ENCODE assay signal across 8 cellular contexts in the genomic region with DNA sequence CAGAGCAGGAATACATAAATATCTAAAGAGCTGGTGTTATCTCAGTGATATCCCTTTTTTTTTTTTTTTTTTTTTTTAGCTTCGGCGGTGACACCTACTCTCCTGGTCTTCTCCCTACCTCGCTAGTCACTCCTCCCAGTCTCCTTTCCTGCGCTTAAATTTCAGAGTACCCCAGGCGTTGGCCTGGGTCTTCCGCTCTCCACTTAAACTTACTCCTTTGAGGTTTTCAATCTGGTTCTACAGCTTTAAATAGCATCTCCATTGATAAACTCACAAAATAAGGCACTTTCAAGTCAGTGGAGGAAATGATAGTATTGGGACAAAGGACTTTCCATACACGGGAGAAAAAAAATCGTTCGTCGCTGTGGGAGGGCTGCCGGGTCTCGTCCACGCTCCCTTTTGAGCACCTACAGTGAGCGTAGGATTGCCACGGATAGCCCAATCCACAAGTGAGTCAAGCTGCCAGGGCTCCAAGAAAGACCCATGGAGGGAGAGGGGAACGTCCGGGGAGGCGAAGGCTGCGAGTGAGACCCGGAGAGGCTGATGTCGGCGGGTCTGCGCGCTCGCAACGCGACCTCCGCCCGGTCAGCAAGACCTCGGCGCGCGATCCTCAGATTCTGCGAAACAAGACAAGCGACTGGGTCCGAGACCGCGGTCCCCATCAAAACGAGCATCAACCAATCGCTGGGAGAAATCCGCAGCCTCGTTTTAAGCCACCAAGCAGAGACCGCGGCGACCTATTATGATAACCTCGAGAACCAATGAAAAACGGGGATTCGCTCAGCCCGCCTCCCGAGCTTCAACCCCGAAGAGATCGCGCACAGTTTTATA. TPM values are rescaled to one million over a fixed set of nuclear protein-coding genes. Genes with fewer than 3 reads are reported as not detected.
DNase-seq lines count a peak whose midpoint lies in the region; ATAC-seq and TF ChIP-seq lines count a peak whose summit lies in the region.

No MANE protein-coding gene starts in this region.

- H3K9me3 ChIP-seq in HUES64 (ENCODE audit: insufficient read depth, low read depth, low read length) (no peaks in the 10 kb centered on the region), OCI-LY1 (ENCODE audit: low read length) (no peaks in the 10 kb centered on the region), mononuclear cell (ENCODE audit: low read depth, low read length) (no peaks in the 10 kb centered on the region)

- H3K4me1 ChIP-seq in HUES64 (ENCODE audit: insufficient read depth, low read length) (peaks cover 12% of the 10 kb centered on the region), OCI-LY1 (ENCODE audit: insufficient read depth, low read length, severe bottlenecking) (peaks cover 16% of the 10 kb centered on the region), mononuclear cell (ENCODE audit: insufficient read depth, low read length) (peaks cover 14% of the 10 kb centered on the region)

- H3K36me3 ChIP-seq in HUES64 (ENCODE audit: insufficient read depth, low read length) (peaks cover 33% of the 10 kb centered on the region), OCI-LY1 (ENCODE audit: insufficient read depth, low read length) (peaks cover 35% of the 10 kb centered on the region)

- no peaks in the 10 kb centered on the region for H3F3A ChIP-seq in OCI-LY1 (ENCODE audit: insufficient read depth, low read length)

- H3K27ac ChIP-seq in HUES64 (ENCODE audit: low read depth, low read length) (peak overlapping the region; percentile 100), OCI-LY1 (ENCODE audit: low read depth, low read length, poor library complexity, severe bottlenecking) (peak overlapping the region; percentile 88)

- peaks cover 13% of the 10 kb centered on the region for H3K79me2 ChIP-seq in OCI-LY1 (ENCODE audit: insufficient read depth, low read length)

- in situ Hi-C loops in Caki2 (cut with HindIII; ENCODE audit: low pct_unique_long_range_greater_than_20kb, low sequenced_read_pairs) = no loop called here

- no peak for TF ChIP-seq CTCF in OCI-LY1 (IDR thresholded peaks at IDR 0.05; ENCODE audit: low read length)
- no peak for TF ChIP-seq CTCF in epithelial cell of proximal tubule (conservative IDR thresholded peaks at IDR 0.05; ENCODE audit: low read depth, low read length)

- 3% methylated on average over 53 of the region's 53 CpGs for WGBS in HUES64

- H3K9ac ChIP-seq in HUES64 (ENCODE audit: low read depth, low read length) = peak overlapping the region; percentile 100
- H3K9ac ChIP-seq in OCI-LY1 (ENCODE audit: low read length) = peak overlapping the region; percentile 99

- peak; percentile 83 for ATAC-seq in GM21526 (IDR thresholded peaks at IDR 0.05; ENCODE audit: low FRiP score, unreplicated experiment)

- no peaks in the 10 kb centered on the region for H3K27me3 ChIP-seq in HUES64 (ENCODE audit: insufficient read depth, low read length)
- no peaks in the 10 kb centered on the region for H3K27me3 ChIP-seq in OCI-LY1 (ENCODE audit: insufficient read depth, low read length)
- H3K27me3 ChIP-seq in mononuclear cell (ENCODE audit: insufficient read depth, low read length) = peaks cover 3% of the 10 kb centered on the region

- H3K4me3 ChIP-seq in HUES64 (ENCODE audit: low read length) (peak overlapping the region; percentile 90), OCI-LY1 (ENCODE audit: low read depth, low read length, poor library complexity, severe bottlenecking) (peak overlapping the region; percentile 95), epithelial cell of proximal tubule (ENCODE audit: low read depth, low read length) (peak overlapping the region; percentile 96), mononuclear cell (ENCODE audit: low read length) (peak overlapping the region; percentile 98)

- H2AFZ ChIP-seq in OCI-LY1 (ENCODE audit: low read length) = peak overlapping the region; percentile 82; the same call in 1 of the 2 replicates

- H3K4me2 ChIP-seq in OCI-LY1 (ENCODE audit: low read length) = peak overlapping the region; percentile 81

- DNase-seq in Caki2 (ENCODE audit: low read depth) (peak; percentile 97), activated T-cell treated with anti-CD3 and anti-CD28 coated beads for 48 hours (ENCODE audit: low read depth) (peak; percentile 76), epithelial cell of proximal tubule (ENCODE audit: low read depth) (peak; percentile 78)
- DNase-seq in stimulated activated CD8-positive, alpha-beta memory T cell treated with anti-CD3 and anti-CD28 coated beads, Interleukin-2, amount 100 ng/mL, for 1 hour (ENCODE audit: low read depth in 2 of 2) = peak; percentile 67 to 73

- no peaks in the 10 kb centered on the region; the same call in 1 of the 2 replicates for H4K20me1 ChIP-seq in OCI-LY1 (ENCODE audit: insufficient read depth, low read length)

- H3K9me2 ChIP-seq in OCI-LY1 (ENCODE audit: low read depth, low read length) = no peaks in the 10 kb centered on the region

RNA-seq across cellular contexts. Expression of gene SRSF6, which starts 0.7 kb away (rescaled TPM):
- 10.8 and 13.1 TPM in 2 replicates for total RNA-seq in Caki2 (2014; rRNA removed; shearing (Covaris generic); ENCODE audit: low replicate concordance)
- polyA plus RNA-seq in HUES64 (2013, experiment 1 of 2) = 136 TPM
- 121 TPM for polyA plus RNA-seq in HUES64 (2013, experiment 2 of 2)
- 42.9 and 73.2 TPM in 2 replicates for total RNA-seq in epithelial cell of proximal tubule
- 124 TPM for total RNA-seq in mononuclear cell

RNA-seq across cellular contexts. Expression of gene L3MBTL1, which starts 50.5 kb away (rescaled TPM):
- total RNA-seq in Caki2 (2014; rRNA removed; shearing (Covaris generic); ENCODE audit: low replicate concordance) = 6.8 and 9.5 TPM in 2 replicates
- polyA plus RNA-seq in HUES64 (2013, experiment 1 of 2) = 3.9 TPM
- polyA plus RNA-seq in HUES64 (2013, experiment 2 of 2) = 6.0 TPM
- 3.5 and 5.2 TPM in 2 replicates for total RNA-seq in epithelial cell of proximal tubule
- 8.0 TPM for total RNA-seq in mononuclear cell

Comparison
In these comparisons a context has a peak if more than half of its experiments do, and no peak if none do; other contexts are left out.
1. Peak in every context shown above with its lines: DNase-seq, ATAC-seq, H3K4me3 ChIP-seq and H3K27ac ChIP-seq.